1 cellular context compared by ENCODE assay signal in the genomic region with DNA sequence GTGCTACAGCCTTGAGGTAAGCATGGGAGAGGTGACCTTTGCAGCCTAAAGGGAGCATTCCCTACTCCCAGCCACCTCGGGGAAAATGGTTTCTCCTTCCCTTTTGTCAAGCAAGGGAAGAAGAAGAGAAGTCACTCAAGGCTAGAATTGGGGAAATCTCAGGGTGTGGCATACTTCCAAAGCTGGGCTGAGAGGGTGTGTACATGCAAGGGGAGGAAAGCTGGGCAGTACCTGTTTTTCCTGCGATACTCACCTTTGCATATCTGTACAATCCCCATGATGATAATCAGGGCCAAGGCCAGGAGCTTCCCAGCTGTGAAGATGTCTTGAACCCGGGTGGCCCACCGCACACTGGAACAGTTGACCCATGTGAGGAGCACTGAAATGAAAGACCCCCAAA.
TF ChIP-seq lines count a peak whose summit lies in the region.

No MANE protein-coding gene starts in this region.

TF ChIP-seq in GM23338, 12 proteins besides CTCF, POLR2A, EP300 and RAD21:
- TF ChIP-seq CREB1 (CRISPR knock-in tag; IDR thresholded peaks at IDR 0.05; ENCODE audit: low read depth) (no peak), STAT1 (IDR thresholded peaks at IDR 0.05; ENCODE audit: unreplicated experiment) (no peak)
- TF ChIP-seq, protein P1, sequence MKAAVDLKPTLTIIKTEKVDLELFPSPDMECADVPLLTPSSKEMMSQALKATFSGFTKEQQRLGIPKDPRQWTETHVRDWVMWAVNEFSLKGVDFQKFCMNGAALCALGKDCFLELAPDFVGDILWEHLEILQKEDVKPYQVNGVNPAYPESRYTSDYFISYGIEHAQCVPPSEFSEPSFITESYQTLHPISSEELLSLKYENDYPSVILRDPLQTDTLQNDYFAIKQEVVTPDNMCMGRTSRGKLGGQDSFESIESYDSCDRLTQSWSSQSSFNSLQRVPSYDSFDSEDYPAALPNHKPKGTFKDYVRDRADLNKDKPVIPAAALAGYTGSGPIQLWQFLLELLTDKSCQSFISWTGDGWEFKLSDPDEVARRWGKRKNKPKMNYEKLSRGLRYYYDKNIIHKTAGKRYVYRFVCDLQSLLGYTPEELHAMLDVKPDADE (IDR thresholded peaks at IDR 0.05) = no peak
- TF ChIP-seq, protein P2, sequence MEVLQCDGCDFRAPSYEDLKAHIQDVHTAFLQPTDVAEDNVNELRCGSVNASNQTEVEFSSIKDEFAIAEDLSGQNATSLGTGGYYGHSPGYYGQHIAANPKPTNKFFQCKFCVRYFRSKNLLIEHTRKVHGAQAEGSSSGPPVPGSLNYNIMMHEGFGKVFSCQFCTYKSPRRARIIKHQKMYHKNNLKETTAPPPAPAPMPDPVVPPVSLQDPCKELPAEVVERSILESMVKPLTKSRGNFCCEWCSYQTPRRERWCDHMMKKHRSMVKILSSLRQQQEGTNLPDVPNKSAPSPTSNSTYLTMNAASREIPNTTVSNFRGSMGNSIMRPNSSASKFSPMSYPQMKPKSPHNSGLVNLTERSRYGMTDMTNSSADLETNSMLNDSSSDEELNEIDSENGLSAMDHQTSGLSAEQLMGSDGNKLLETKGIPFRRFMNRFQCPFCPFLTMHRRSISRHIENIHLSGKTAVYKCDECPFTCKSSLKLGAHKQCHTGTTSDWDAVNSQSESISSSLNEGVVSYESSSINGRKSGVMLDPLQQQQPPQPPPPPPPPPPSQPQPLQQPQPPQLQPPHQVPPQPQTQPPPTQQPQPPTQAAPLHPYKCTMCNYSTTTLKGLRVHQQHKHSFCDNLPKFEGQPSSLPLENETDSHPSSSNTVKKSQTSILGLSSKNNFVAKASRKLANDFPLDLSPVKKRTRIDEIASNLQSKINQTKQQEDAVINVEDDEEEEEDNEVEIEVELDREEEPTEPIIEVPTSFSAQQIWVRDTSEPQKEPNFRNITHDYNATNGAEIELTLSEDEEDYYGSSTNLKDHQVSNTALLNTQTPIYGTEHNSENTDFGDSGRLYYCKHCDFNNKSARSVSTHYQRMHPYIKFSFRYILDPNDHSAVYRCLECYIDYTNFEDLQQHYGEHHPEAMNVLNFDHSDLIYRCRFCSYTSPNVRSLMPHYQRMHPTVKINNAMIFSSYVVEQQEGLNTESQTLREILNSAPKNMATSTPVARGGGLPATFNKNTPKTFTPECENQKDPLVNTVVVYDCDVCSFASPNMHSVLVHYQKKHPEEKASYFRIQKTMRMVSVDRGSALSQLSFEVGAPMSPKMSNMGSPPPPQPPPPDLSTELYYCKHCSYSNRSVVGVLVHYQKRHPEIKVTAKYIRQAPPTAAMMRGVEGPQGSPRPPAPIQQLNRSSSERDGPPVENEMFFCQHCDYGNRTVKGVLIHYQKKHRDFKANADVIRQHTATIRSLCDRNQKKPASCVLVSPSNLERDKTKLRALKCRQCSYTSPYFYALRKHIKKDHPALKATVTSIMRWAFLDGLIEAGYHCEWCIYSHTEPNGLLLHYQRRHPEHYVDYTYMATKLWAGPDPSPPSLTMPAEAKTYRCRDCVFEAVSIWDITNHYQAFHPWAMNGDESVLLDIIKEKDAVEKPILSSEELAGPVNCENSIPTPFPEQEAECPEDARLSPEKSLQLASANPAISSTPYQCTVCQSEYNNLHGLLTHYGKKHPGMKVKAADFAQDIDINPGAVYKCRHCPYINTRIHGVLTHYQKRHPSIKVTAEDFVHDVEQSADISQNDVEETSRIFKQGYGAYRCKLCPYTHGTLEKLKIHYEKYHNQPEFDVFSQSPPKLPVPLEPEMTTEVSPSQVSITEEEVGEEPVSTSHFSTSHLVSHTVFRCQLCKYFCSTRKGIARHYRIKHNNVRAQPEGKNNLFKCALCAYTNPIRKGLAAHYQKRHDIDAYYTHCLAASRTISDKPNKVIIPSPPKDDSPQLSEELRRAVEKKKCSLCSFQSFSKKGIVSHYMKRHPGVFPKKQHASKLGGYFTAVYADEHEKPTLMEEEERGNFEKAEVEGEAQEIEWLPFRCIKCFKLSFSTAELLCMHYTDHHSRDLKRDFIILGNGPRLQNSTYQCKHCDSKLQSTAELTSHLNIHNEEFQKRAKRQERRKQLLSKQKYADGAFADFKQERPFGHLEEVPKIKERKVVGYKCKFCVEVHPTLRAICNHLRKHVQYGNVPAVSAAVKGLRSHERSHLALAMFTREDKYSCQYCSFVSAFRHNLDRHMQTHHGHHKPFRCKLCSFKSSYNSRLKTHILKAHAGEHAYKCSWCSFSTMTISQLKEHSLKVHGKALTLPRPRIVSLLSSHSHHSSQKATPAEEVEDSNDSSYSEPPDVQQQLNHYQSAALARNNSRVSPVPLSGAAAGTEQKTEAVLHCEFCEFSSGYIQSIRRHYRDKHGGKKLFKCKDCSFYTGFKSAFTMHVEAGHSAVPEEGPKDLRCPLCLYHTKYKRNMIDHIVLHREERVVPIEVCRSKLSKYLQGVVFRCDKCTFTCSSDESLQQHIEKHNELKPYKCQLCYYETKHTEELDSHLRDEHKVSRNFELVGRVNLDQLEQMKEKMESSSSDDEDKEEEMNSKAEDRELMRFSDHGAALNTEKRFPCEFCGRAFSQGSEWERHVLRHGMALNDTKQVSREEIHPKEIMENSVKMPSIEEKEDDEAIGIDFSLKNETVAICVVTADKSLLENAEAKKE (CRISPR knock-in tag; IDR thresholded peaks at IDR 0.05) = no peak
- TF ChIP-seq, protein P3, sequence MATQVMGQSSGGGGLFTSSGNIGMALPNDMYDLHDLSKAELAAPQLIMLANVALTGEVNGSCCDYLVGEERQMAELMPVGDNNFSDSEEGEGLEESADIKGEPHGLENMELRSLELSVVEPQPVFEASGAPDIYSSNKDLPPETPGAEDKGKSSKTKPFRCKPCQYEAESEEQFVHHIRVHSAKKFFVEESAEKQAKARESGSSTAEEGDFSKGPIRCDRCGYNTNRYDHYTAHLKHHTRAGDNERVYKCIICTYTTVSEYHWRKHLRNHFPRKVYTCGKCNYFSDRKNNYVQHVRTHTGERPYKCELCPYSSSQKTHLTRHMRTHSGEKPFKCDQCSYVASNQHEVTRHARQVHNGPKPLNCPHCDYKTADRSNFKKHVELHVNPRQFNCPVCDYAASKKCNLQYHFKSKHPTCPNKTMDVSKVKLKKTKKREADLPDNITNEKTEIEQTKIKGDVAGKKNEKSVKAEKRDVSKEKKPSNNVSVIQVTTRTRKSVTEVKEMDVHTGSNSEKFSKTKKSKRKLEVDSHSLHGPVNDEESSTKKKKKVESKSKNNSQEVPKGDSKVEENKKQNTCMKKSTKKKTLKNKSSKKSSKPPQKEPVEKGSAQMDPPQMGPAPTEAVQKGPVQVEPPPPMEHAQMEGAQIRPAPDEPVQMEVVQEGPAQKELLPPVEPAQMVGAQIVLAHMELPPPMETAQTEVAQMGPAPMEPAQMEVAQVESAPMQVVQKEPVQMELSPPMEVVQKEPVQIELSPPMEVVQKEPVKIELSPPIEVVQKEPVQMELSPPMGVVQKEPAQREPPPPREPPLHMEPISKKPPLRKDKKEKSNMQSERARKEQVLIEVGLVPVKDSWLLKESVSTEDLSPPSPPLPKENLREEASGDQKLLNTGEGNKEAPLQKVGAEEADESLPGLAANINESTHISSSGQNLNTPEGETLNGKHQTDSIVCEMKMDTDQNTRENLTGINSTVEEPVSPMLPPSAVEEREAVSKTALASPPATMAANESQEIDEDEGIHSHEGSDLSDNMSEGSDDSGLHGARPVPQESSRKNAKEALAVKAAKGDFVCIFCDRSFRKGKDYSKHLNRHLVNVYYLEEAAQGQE (IDR thresholded peaks at IDR 0.05; ENCODE audit: unreplicated experiment) = no peak
